8 cellular contexts compared by ENCODE assay signal in genomic region chr5:138408023-138408422, GRCh38. TPM values are rescaled to one million over a fixed set of nuclear protein-coding genes. Genes with fewer than 3 reads are reported as not detected.
A peak's percentile ranks its signal among the peaks of the same experiment; 100 is the strongest.
DNase-seq lines count a peak whose midpoint lies in the region; ATAC-seq, FAIRE-seq and TF ChIP-seq lines count a peak whose summit lies in the region.

No MANE protein-coding gene starts in this region.

- no peak for TF ChIP-seq POLR2A in K562 (conservative IDR thresholded peaks at IDR 0.05)

- no peaks in the 10 kb centered on the region for H3K9me2 ChIP-seq in PC-3 (replicated peaks; ENCODE audit: low read length)

- in situ Hi-C loops in K562 (cut with MboI) = loop anchor here (25.0 kb wide), 1 partner anchor 221 kb away; the partner anchor contains the start of genes BRD8 and KIF20A

- H3K4me3 ChIP-seq in CD4-positive, alpha-beta memory T cell (ENCODE audit: low read length in 2 of 2) = no peak overlapping the region
- H3K4me3 ChIP-seq in K562 = no peak overlapping the region
- no peak overlapping the region for H3K4me3 ChIP-seq in tibial artery
- H3K4me3 ChIP-seq in PC-3 (ENCODE audit: low read length) = no peak overlapping the region

- intact Hi-C loops in CD4-positive, alpha-beta memory T cell (cut with micrococcal nuclease) = no loop called here
- intact Hi-C loops in K562 (cut with micrococcal nuclease) = no loop called here
- intact Hi-C loops in tibial artery (cut with DNase I; ENCODE audit: low total_unique reads) = no loop called here
- intact Hi-C loops in PC-3 (cut with micrococcal nuclease) = no loop called here

- no peak overlapping the region for H3K27ac ChIP-seq in CD4-positive, alpha-beta memory T cell (ENCODE audit: low read depth, low read length)
- no peak overlapping the region for H3K27ac ChIP-seq in K562 (ENCODE audit: extremely low read depth, low read depth, low read length)
- no peak overlapping the region for H3K27ac ChIP-seq in tibial artery
- H3K27ac ChIP-seq in PC-3 (ENCODE audit: low read length) = no peak overlapping the region

- H3K9ac ChIP-seq in K562 (ENCODE audit: insufficient read depth in 1 of 2, low read depth in 2 of 2, low read length in 2 of 2) (no peak overlapping the region), PC-3 (ENCODE audit: low read length) (no peak overlapping the region)

- no peaks in the 10 kb centered on the region for H3K27me3 Mint-ChIP-seq in CD4-positive, alpha-beta memory T cell
- H3K27me3 Mint-ChIP-seq in IgD-negative memory B cell = no peaks in the 10 kb centered on the region

- H3K79me2 ChIP-seq in K562 (ENCODE audit: control insufficient read depth, insufficient read depth, low read length) = no peaks in the 10 kb centered on the region
- no peaks in the 10 kb centered on the region for H3K79me2 ChIP-seq in PC-3 (ENCODE audit: low read length)

- peaks cover 14% of the 10 kb centered on the region for H3K36me3 ChIP-seq in CD4-positive, alpha-beta memory T cell (ENCODE audit: insufficient read depth, low read length)
- H3K36me3 ChIP-seq in K562 (ENCODE audit: control insufficient read depth, insufficient read depth, low read length) (peaks cover 33% of the 10 kb centered on the region; the same call in 2 of the 3 replicates), tibial artery (peaks cover 18 to 74% (median 31%) of the 10 kb centered on the region in 3 donors), PC-3 (ENCODE audit: low read depth, low read length) (peaks cover 3% of the 10 kb centered on the region)

- TF ChIP-seq EP300 in K562 (IDR thresholded peaks at IDR 0.05; ENCODE audit: low read length) = no peak

- TF ChIP-seq CTCF in K562 (IDR thresholded peaks at IDR 0.05 in 2 of 3, conservative IDR thresholded peaks at IDR 0.05 in 1 of 3; ENCODE audit: insufficient read depth in 2 of 3, low read depth in 1 of 3, low read length in 3 of 3) (no peak), tibial artery (IDR thresholded peaks at IDR 0.05) (no peak), PC-3 (conservative IDR thresholded peaks at IDR 0.05; ENCODE audit: low read depth, low read length) (no peak)

- no peaks in the 10 kb centered on the region for H3K9me3 ChIP-seq in CD4-positive, alpha-beta memory T cell (ENCODE audit: control insufficient read depth in 1 of 2, low read length in 2 of 2)
- no peaks in the 10 kb centered on the region for H3K9me3 ChIP-seq in K562 (replicated peaks; ENCODE audit: control insufficient read depth, insufficient read depth, low read depth, low read length)
- no peaks in the 10 kb centered on the region for H3K9me3 ChIP-seq in tibial artery
- no peaks in the 10 kb centered on the region for H3K9me3 ChIP-seq in PC-3 (ENCODE audit: low read length)

- no peaks in the 10 kb centered on the region for H3K9me3 Mint-ChIP-seq in CD4-positive, alpha-beta memory T cell
- peaks cover 0 to 2% (median 0%) of the 10 kb centered on the region in 3 donors for H3K9me3 Mint-ChIP-seq in IgD-negative memory B cell

- H3K4me3 Mint-ChIP-seq in CD4-positive, alpha-beta memory T cell = no peak overlapping the region
- H3K4me3 Mint-ChIP-seq in IgD-negative memory B cell = peak overlapping the region in 3 of 4 donors; percentile 8 to 83 (median 46)

- peak; percentile 85 for ATAC-seq in GM19395 (IDR thresholded peaks at IDR 0.05; ENCODE audit: unreplicated experiment)
- ATAC-seq in K562 = peak; percentile 43
- ATAC-seq in PC-3 = no peak

- peak in 1 of 5 donors; percentile 8 for DNase-seq in CD4-positive, alpha-beta memory T cell
- DNase-seq in K562 (ENCODE audit: extremely low read depth in 1 of 4, low spot score in 3 of 4) = peak in 1 of 4 experiments; percentile 5
- DNase-seq in NCI-H1092 (lab: John Stamatoyannopoulos, UW) = no peak
- DNase-seq in SW480 (ENCODE audit: low spot score) = no peak
- DNase-seq in tibial artery = no peak
- no peak for DNase-seq in PC-3

- CTCF ChIA-PET in CD4-positive, alpha-beta memory T cell (lab: Charles Lee; ENCODE audit: partially characterized antibody) = no interaction called here
- CTCF ChIA-PET in K562 (lab: Yijun Ruan, JAX; ENCODE audit: low intra/inter-chr PET ratio) = no interaction called here
- CTCF ChIA-PET in PC-3 (lab: Charles Lee) = no interaction called here

- H3K4me1 Mint-ChIP-seq in CD4-positive, alpha-beta memory T cell = peaks cover 6 to 12% (median 10%) of the 10 kb centered on the region in 4 donors
- H3K4me1 Mint-ChIP-seq in IgD-negative memory B cell = peaks cover 11 to 15% (median 13%) of the 10 kb centered on the region in 3 donors

- H4K20me1 ChIP-seq in K562 (replicated peaks; ENCODE audit: control insufficient read depth, insufficient read depth, low read length) (no peaks in the 10 kb centered on the region), PC-3 (ENCODE audit: low read length) (no peaks in the 10 kb centered on the region)

- H3K36me3 Mint-ChIP-seq in CD4-positive, alpha-beta memory T cell = peaks cover 22 to 45% of the 10 kb centered on the region in 2 donors
- peaks cover 17% of the 10 kb centered on the region for H3K36me3 Mint-ChIP-seq in IgD-negative memory B cell

- POLR2A ChIA-PET in CD4-positive, alpha-beta memory T cell (lab: Charles Lee; ENCODE audit: partially characterized antibody) = no interaction called here
- POLR2A ChIA-PET in K562 (lab: Yijun Ruan, JAX) (interaction anchor here (1.1 to 1.2 kb wide), 2 partner anchors 16 to 70 kb away, joined by 3 to 4 read pairs; partner anchors contain the start of gene FAM53C), PC-3 (lab: Charles Lee; ENCODE audit: unreplicated experiment) (no interaction called here)

- peak overlapping the region; percentile 25 to 85 (median 36) for H3K27ac Mint-ChIP-seq in CD4-positive, alpha-beta memory T cell
- peak overlapping the region; percentile 55 to 92 (median 73) for H3K27ac Mint-ChIP-seq in IgD-negative memory B cell

- WGBS in K562 (ENCODE audit: insufficient coverage, low coverage, missing lambda C conversion rate) = 75% methylated on average over 5 of the region's 5 CpGs

- no peak for FAIRE-seq in K562 (lab: Jason Lieb, UNC)

- H2AFZ ChIP-seq in K562 (ENCODE audit: low read depth, low read length) (no peak overlapping the region), PC-3 (ENCODE audit: low read length) (no peak overlapping the region)

- BruUV-seq in K562 (replicated peaks; lab: Mats Ljungman, UMichigan) (no TSS peak), PC-3 (replicated peaks; lab: Mats Ljungman, UMichigan) (no TSS peak)

- H3K9me1 ChIP-seq in K562 (ENCODE audit: control insufficient read depth, insufficient read depth, low read length) = no peaks in the 10 kb centered on the region

- no peak for TF ChIP-seq RAD21 in K562 (CRISPR knock-in tag; conservative IDR thresholded peaks at IDR 0.05 in 1 of 2, IDR thresholded peaks at IDR 0.05 in 1 of 2)

- H3K4me1 ChIP-seq in CD4-positive, alpha-beta memory T cell (ENCODE audit: insufficient read depth, low read length) = no peaks in the 10 kb centered on the region
- H3K4me1 ChIP-seq in K562 (replicated peaks in 1 of 2; ENCODE audit: control insufficient read depth in 2 of 2, insufficient read depth in 2 of 2, low read length in 2 of 2) = no peaks in the 10 kb centered on the region
- no peaks in the 10 kb centered on the region for H3K4me1 ChIP-seq in tibial artery
- H3K4me1 ChIP-seq in PC-3 (ENCODE audit: insufficient read depth, low read length) = no peaks in the 10 kb centered on the region

- H3K4me2 ChIP-seq in K562 (ENCODE audit: insufficient read depth, low read length) = no peak overlapping the region
- H3K4me2 ChIP-seq in PC-3 (ENCODE audit: low read length) = no peak overlapping the region

- H3F3A ChIP-seq in PC-3 (ENCODE audit: low read length, unreplicated experiment) = no peaks in the 10 kb centered on the region

- no peaks in the 10 kb centered on the region for H3K27me3 ChIP-seq in CD4-positive, alpha-beta memory T cell (ENCODE audit: insufficient read depth, low read length)
- H3K27me3 ChIP-seq in K562 (ENCODE audit: control insufficient read depth in 2 of 2, insufficient read depth in 2 of 2, low read length in 2 of 2) = no peaks in the 10 kb centered on the region
- no peaks in the 10 kb centered on the region for H3K27me3 ChIP-seq in tibial artery
- H3K27me3 ChIP-seq in PC-3 (ENCODE audit: low read length) = no peaks in the 10 kb centered on the region

RNA-seq across cellular contexts. Expression of gene REEP2, which starts 30.8 kb away (rescaled TPM):
- not detected for total RNA-seq in CD4-positive, alpha-beta memory T cell
- polyA plus RNA-seq in CD4-positive, alpha-beta memory T cell = under 1 TPM in 1 of 2 donors, not detected in 1; 0.57 TPM
- not detected for polyA plus RNA-seq in IgD-negative memory B cell
- total RNA-seq in K562 (2011; cell fraction: chromatin; rRNA removed; ENCODE audit: low replicate concordance) = 0.30 and 2.6 TPM in 2 replicates
- total RNA-seq in K562 (2011; cell fraction: nucleolus; rRNA removed) = 0.67 and 0.92 TPM in 2 replicates
- 0.76 and 1.8 TPM in 2 replicates for total RNA-seq in K562 (2011; cell fraction: nucleoplasm; rRNA removed)
- 0.09 and 0.49 TPM in 2 replicates for total RNA-seq in K562 (2014; rRNA removed)
- total RNA-seq in K562 (2014; rRNA removed; fragmentation: Illumina TruSeq; extraction: Trizol) = 0.11 TPM in 1 of 2 replicates, not detected in the other
- 0.26 and 0.29 TPM in 2 replicates for total RNA-seq in K562 (2015; rRNA removed; fragmentation: Illumina TruSeq; extraction: Trizol)
- 0.44 and 0.63 TPM in 2 replicates for total RNA-seq in K562 (2021)
- 0.69 and 1.1 TPM in 2 replicates for polyA plus RNA-seq in K562 (2011; rRNA removed)
- 1.3 and 1.6 TPM in 2 replicates for polyA plus RNA-seq in K562 (2011; cell fraction: cytosol; rRNA removed)
- 2.2 and 3.1 TPM in 2 replicates for polyA plus RNA-seq in K562 (2011; cell fraction: nucleus; rRNA removed)
- polyA plus RNA-seq in K562 (2012) = 0.42 TPM in 2 replicates
- polyA plus RNA-seq in K562 (2014; fragmentation: Illumina TruSeq; extraction: Trizol) = 0.13 and 0.54 TPM in 2 replicates
- under 1 TPM in 1 of 2 experiments, not detected in 1; 0.03 TPM for polyA plus RNA-seq in K562 (2014; fragmentation: Nextera tagmentation; extraction: Ambion mirVana)
- polyA plus RNA-seq in K562 (2014; rRNA removed) = 0.05 and 0.32 TPM in 2 replicates
- polyA minus RNA-seq in K562 (2011; rRNA and poly(A)+ RNA removed) = 0.99 and 2.2 TPM in 2 replicates
- 0.95 TPM in 1 of 2 replicates, not detected in the other for polyA minus RNA-seq in K562 (2011; cell fraction: cytosol; rRNA and poly(A)+ RNA removed)
- 0.11 and 0.67 TPM in 2 replicates for polyA minus RNA-seq in K562 (2011; cell fraction: nucleus; rRNA and poly(A)+ RNA removed)
- total RNA-seq in PC-3 (2014; rRNA removed) = 2.4 and 2.5 TPM in 2 replicates

RNA-seq across cellular contexts. Expression of gene KDM3B, which starts 55.5 kb away (rescaled TPM):
- 10 to 100 TPM; 84.7 to 85.6 TPM for total RNA-seq in CD4-positive, alpha-beta memory T cell
- 10 to 100 TPM in 1 of 2 donors, 1 to 10 TPM in 1; 4.1 to 16.7 TPM for polyA plus RNA-seq in CD4-positive, alpha-beta memory T cell
- 18.1 TPM for polyA plus RNA-seq in IgD-negative memory B cell
- 130 and 189 TPM in 2 replicates for total RNA-seq in K562 (2011; cell fraction: chromatin; rRNA removed; ENCODE audit: low replicate concordance)
- total RNA-seq in K562 (2011; cell fraction: nucleolus; rRNA removed) = 54.5 and 69.0 TPM in 2 replicates
- 74.8 and 83.1 TPM in 2 replicates for total RNA-seq in K562 (2011; cell fraction: nucleoplasm; rRNA removed)
- total RNA-seq in K562 (2014; rRNA removed) = 34.5 and 38.0 TPM in 2 replicates
- total RNA-seq in K562 (2014; rRNA removed; fragmentation: Illumina TruSeq; extraction: Trizol) = 51.6 and 65.4 TPM in 2 replicates
- 48.8 and 51.2 TPM in 2 replicates for total RNA-seq in K562 (2015; rRNA removed; fragmentation: Illumina TruSeq; extraction: Trizol)
- total RNA-seq in K562 (2021) = 54.8 and 62.7 TPM in 2 replicates
- 41.9 and 49.6 TPM in 2 replicates for polyA plus RNA-seq in K562 (2011; rRNA removed)
- polyA plus RNA-seq in K562 (2011; cell fraction: cytosol; rRNA removed) = 18.9 and 27.7 TPM in 2 replicates
- polyA plus RNA-seq in K562 (2011; cell fraction: nucleus; rRNA removed) = 44.4 and 52.8 TPM in 2 replicates
- polyA plus RNA-seq in K562 (2012) = 40.9 and 44.5 TPM in 2 replicates
- 61.8 and 62.8 TPM in 2 replicates for polyA plus RNA-seq in K562 (2014; fragmentation: Illumina TruSeq; extraction: Trizol)
- polyA plus RNA-seq in K562 (2014; fragmentation: Nextera tagmentation; extraction: Ambion mirVana) = 10 to 100 TPM; 13.8 to 15.0 TPM
- polyA plus RNA-seq in K562 (2014; rRNA removed) = 38.3 and 40.4 TPM in 2 replicates
- polyA minus RNA-seq in K562 (2011; rRNA and poly(A)+ RNA removed) = 95.2 and 126 TPM in 2 replicates
- 49.3 and 51.5 TPM in 2 replicates for polyA minus RNA-seq in K562 (2011; cell fraction: cytosol; rRNA and poly(A)+ RNA removed)
- 22.1 and 37.5 TPM in 2 replicates for polyA minus RNA-seq in K562 (2011; cell fraction: nucleus; rRNA and poly(A)+ RNA removed)
- 21.7 and 25.6 TPM in 2 replicates for total RNA-seq in PC-3 (2014; rRNA removed)

RNA-seq across cellular contexts. Expression of gene EGR1, which starts 57.3 kb away (rescaled TPM):
- total RNA-seq in CD4-positive, alpha-beta memory T cell = 1 to 10 TPM; 1.1 TPM
- polyA plus RNA-seq in CD4-positive, alpha-beta memory T cell = 1 to 10 TPM in 1 of 2 donors, not detected in 1; 1.4 TPM
- polyA plus RNA-seq in IgD-negative memory B cell (32.3 TPM), K562 (2011; rRNA removed) (9.0 and 12.2 TPM in 2 replicates), K562 (2014; fragmentation: Illumina TruSeq; extraction: Trizol) (78.6 and 132 TPM in 2 replicates), K562 (2014; fragmentation: Nextera tagmentation; extraction: Ambion mirVana) (10 to 100 TPM; 21.5 to 43.6 TPM), K562 (2014; rRNA removed) (54.7 and 102 TPM in 2 replicates)
- total RNA-seq in K562 (2011; cell fraction: chromatin; rRNA removed; ENCODE audit: low replicate concordance) = 105 and 112 TPM in 2 replicates
- 51.7 and 57.5 TPM in 2 replicates for total RNA-seq in K562 (2011; cell fraction: nucleolus; rRNA removed)
- total RNA-seq in K562 (2011; cell fraction: nucleoplasm; rRNA removed) = 70.1 and 77.6 TPM in 2 replicates
- total RNA-seq in K562 (2014; rRNA removed) (10.1 and 32.7 TPM in 2 replicates), K562 (2014; rRNA removed; fragmentation: Illumina TruSeq; extraction: Trizol) (12.0 and 19.7 TPM in 2 replicates), K562 (2015; rRNA removed; fragmentation: Illumina TruSeq; extraction: Trizol) (1.3 and 1.7 TPM in 2 replicates), K562 (2021) (77.0 and 135 TPM in 2 replicates), PC-3 (2014; rRNA removed) (1.5 and 1.9 TPM in 2 replicates)
- polyA plus RNA-seq in K562 (2011; cell fraction: cytosol; rRNA removed) = 10.0 and 22.8 TPM in 2 replicates
- polyA plus RNA-seq in K562 (2011; cell fraction: nucleus; rRNA removed) = 25.0 and 99.0 TPM in 2 replicates
- 195 and 197 TPM in 2 replicates for polyA plus RNA-seq in K562 (2012)
- polyA minus RNA-seq in K562 (2011; rRNA and poly(A)+ RNA removed) = 8.4 and 15.0 TPM in 2 replicates
- polyA minus RNA-seq in K562 (2011; cell fraction: cytosol; rRNA and poly(A)+ RNA removed) = 36.2 and 53.5 TPM in 2 replicates
- 13.7 and 30.8 TPM in 2 replicates for polyA minus RNA-seq in K562 (2011; cell fraction: nucleus; rRNA and poly(A)+ RNA removed)

Comparison
In these comparisons a context has a peak if more than half of its experiments do, and no peak if none do; other contexts are left out.
1. H3K4me3 Mint-ChIP-seq: peak in IgD-negative memory B cell (3 of 4); none in CD4-positive, alpha-beta memory T cell (0 of 8).